In the genomic region with DNA sequence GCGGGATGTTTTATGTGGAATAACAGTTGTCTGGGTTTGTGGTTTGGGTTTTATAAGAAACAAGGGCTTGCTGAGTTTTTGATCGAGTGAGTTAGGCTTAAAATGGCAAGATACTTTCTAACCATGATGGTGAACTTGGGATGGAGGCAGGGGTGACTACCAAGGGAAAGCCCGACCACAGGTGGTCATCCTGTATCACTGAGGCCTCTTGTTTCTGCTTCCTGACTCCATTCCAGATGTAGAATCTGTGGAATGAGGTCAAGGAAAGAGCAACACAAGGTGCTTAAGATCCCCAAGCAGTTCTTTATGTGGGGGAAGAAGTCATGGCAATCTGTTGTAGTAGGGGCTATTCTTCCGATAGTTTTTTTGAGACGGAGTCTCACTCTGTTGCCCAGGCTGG, we compare ENCODE assay signal across 26 cellular contexts.
"Had no signal": no experiment of that assay in that cellular context is flagged by ENCODE, and none has a peak within 500 bp of the region (broad histone marks: within the 10 kb centered on the region; RNA-seq: fewer than 3 reads in every experiment).

No MANE protein-coding gene starts in this region.

- H3K27ac Mint-ChIP-seq: activated CD4-positive, alpha-beta memory T cell treated with anti-CD3 and anti-CD28 coated beads, Interleukin-2, amount 10 ng/mL, durations not matched to agents 7 days and 5 days; activated CD4-positive, alpha-beta T cell treated with anti-CD3 and anti-CD28 coated beads, Interleukin-2, amount 10 ng/mL, durations not matched to agents 7 days and 5 days; activated naive CD4-positive, alpha-beta T cell treated with anti-CD3 and anti-CD28 coated beads, Interleukin-2, amount 10 ng/mL, durations not matched to agents 7 days and 5 days; activated naive CD4-positive, alpha-beta T cell treated with anti-CD3 and anti-CD28 coated beads, Interleukin-2, amount 50 U/mL, for 72 hours; activated naive CD8-positive, alpha-beta T cell treated with anti-CD3 and anti-CD28 coated beads, Interleukin-2, amount 10 ng/mL, durations not matched to agents 7 days and 5 days; activated T-cell treated with anti-CD3 and anti-CD28 coated beads, Interleukin-2, amount 50 U/mL, for 24 hours; activated T-cell treated with anti-CD3 and anti-CD28 coated beads, Interleukin-2, amount 50 U/mL, for 72 hours; effector memory CD8-positive, alpha-beta T cell; T-helper 17 cell; T-helper 2 cell treated with Interferon-gamma antibody and Interleukin-4, amounts not matched to agents 5 μg/mL and 100 μg/mL, for 36 hours had no signal

- H3K9me3 Mint-ChIP-seq: activated CD4-positive, alpha-beta memory T cell treated with anti-CD3 and anti-CD28 coated beads, Interleukin-2, amount 10 ng/mL, durations not matched to agents 7 days and 5 days; activated CD4-positive, alpha-beta T cell treated with anti-CD3 and anti-CD28 coated beads, Interleukin-2, amount 10 ng/mL, durations not matched to agents 7 days and 5 days; activated naive CD4-positive, alpha-beta T cell treated with anti-CD3 and anti-CD28 coated beads, Interleukin-2, amount 10 ng/mL, durations not matched to agents 7 days and 5 days; activated naive CD4-positive, alpha-beta T cell treated with anti-CD3 and anti-CD28 coated beads, Interleukin-2, amount 50 U/mL, for 72 hours; activated naive CD8-positive, alpha-beta T cell treated with anti-CD3 and anti-CD28 coated beads, Interleukin-2, amount 10 ng/mL, durations not matched to agents 7 days and 5 days; activated T-cell treated with anti-CD3 and anti-CD28 coated beads, Interleukin-2, amount 50 U/mL, for 24 hours; activated T-cell treated with anti-CD3 and anti-CD28 coated beads, Interleukin-2, amount 50 U/mL, for 72 hours; effector memory CD8-positive, alpha-beta T cell; T-helper 2 cell treated with Interferon-gamma antibody and Interleukin-4, amounts not matched to agents 5 μg/mL and 100 μg/mL, for 36 hours had no signal

- H3K27ac ChIP-seq: ascending aorta, body of pancreas, epithelial cell of prostate, esophagus squamous epithelium had no signal

- H3K27me3 ChIP-seq: ascending aorta, body of pancreas, esophagus squamous epithelium had no signal

- H3K4me3 Mint-ChIP-seq: activated CD4-positive, alpha-beta memory T cell treated with anti-CD3 and anti-CD28 coated beads, Interleukin-2, amount 10 ng/mL, durations not matched to agents 7 days and 5 days; activated CD4-positive, alpha-beta T cell treated with anti-CD3 and anti-CD28 coated beads, Interleukin-2, amount 10 ng/mL, durations not matched to agents 7 days and 5 days; activated naive CD4-positive, alpha-beta T cell treated with anti-CD3 and anti-CD28 coated beads, Interleukin-2, amount 10 ng/mL, durations not matched to agents 7 days and 5 days; activated naive CD8-positive, alpha-beta T cell treated with anti-CD3 and anti-CD28 coated beads, Interleukin-2, amount 10 ng/mL, durations not matched to agents 7 days and 5 days; activated T-cell treated with anti-CD3 and anti-CD28 coated beads, Interleukin-2, amount 50 U/mL, for 24 hours; activated T-cell treated with anti-CD3 and anti-CD28 coated beads, Interleukin-2, amount 50 U/mL, for 72 hours; effector memory CD8-positive, alpha-beta T cell; T-helper 17 cell; T-helper 2 cell treated with Interferon-gamma antibody and Interleukin-4, amounts not matched to agents 5 μg/mL and 100 μg/mL, for 36 hours had no signal

- DNase-seq: activated CD4-positive, alpha-beta memory T cell treated with anti-CD3 and anti-CD28 coated beads, Interleukin-2, amount 10 ng/mL, durations not matched to agents 7 days and 5 days; activated CD4-positive, alpha-beta T cell treated with anti-CD3 and anti-CD28 coated beads for 1 hour; activated CD4-positive, alpha-beta T cell treated with anti-CD3 and anti-CD28 coated beads for 4 hours; activated CD4-positive, alpha-beta T cell treated with anti-CD3 and anti-CD28 coated beads, Interleukin-2, amount 10 ng/mL, durations not matched to agents 7 days and 5 days; activated CD4-positive, alpha-beta T cell treated with anti-CD3 and anti-CD28 coated beads, Interleukin-2, amount 50 U/mL, for 4 hours; activated CD8-positive, alpha-beta memory T cell treated with anti-CD3 and anti-CD28 coated beads, Interleukin-2, amount 50 U/mL, for 48 hours; activated gamma-delta T cell; activated naive CD4-positive, alpha-beta T cell; activated naive CD4-positive, alpha-beta T cell treated with anti-CD3 and anti-CD28 coated beads, Interleukin-2, amount 10 ng/mL, durations not matched to agents 7 days and 5 days; activated naive CD8-positive, alpha-beta T cell treated with anti-CD3 and anti-CD28 coated beads, Interleukin-2, amount 10 ng/mL, durations not matched to agents 7 days and 5 days; activated T-cell treated with anti-CD3 and anti-CD28 coated beads for 4 hours; activated T-cell treated with anti-CD3 and anti-CD28 coated beads, Interleukin-2, amount 50 U/mL, for 24 hours; activated T-cell treated with anti-CD3 and anti-CD28 coated beads, Interleukin-2, amount 50 U/mL, for 72 hours; body of pancreas; caudate nucleus; cortex of kidney; dermis blood vessel endothelial cell; effector CD4-positive, alpha-beta T cell; effector memory CD8-positive, alpha-beta T cell; esophagus squamous epithelium; T-helper 1 cell; T-helper 17 cell had no signal

- H3K4me3 ChIP-seq: ascending aorta, body of pancreas, esophagus squamous epithelium had no signal

- H3K4me1 ChIP-seq: ascending aorta, body of pancreas had no signal

- H3K9me3 ChIP-seq: ascending aorta, body of pancreas, esophagus squamous epithelium had no signal

- H3K36me3 Mint-ChIP-seq: activated naive CD4-positive, alpha-beta T cell treated with anti-CD3 and anti-CD28 coated beads, Interleukin-2, amount 10 ng/mL, durations not matched to agents 7 days and 5 days; activated naive CD4-positive, alpha-beta T cell treated with anti-CD3 and anti-CD28 coated beads, Interleukin-2, amount 50 U/mL, for 72 hours; activated naive CD8-positive, alpha-beta T cell treated with anti-CD3 and anti-CD28 coated beads, Interleukin-2, amount 10 ng/mL, durations not matched to agents 7 days and 5 days had no signal

- H3K4me1 Mint-ChIP-seq: activated CD4-positive, alpha-beta memory T cell treated with anti-CD3 and anti-CD28 coated beads, Interleukin-2, amount 10 ng/mL, durations not matched to agents 7 days and 5 days; activated CD4-positive, alpha-beta T cell treated with anti-CD3 and anti-CD28 coated beads, Interleukin-2, amount 10 ng/mL, durations not matched to agents 7 days and 5 days; activated naive CD4-positive, alpha-beta T cell treated with anti-CD3 and anti-CD28 coated beads, Interleukin-2, amount 10 ng/mL, durations not matched to agents 7 days and 5 days; activated naive CD8-positive, alpha-beta T cell treated with anti-CD3 and anti-CD28 coated beads, Interleukin-2, amount 10 ng/mL, durations not matched to agents 7 days and 5 days; T-helper 17 cell had no signal

- H3K27me3 Mint-ChIP-seq: activated CD4-positive, alpha-beta T cell treated with anti-CD3 and anti-CD28 coated beads, Interleukin-2, amount 10 ng/mL, durations not matched to agents 7 days and 5 days; activated naive CD4-positive, alpha-beta T cell treated with anti-CD3 and anti-CD28 coated beads, Interleukin-2, amount 10 ng/mL, durations not matched to agents 7 days and 5 days; activated naive CD8-positive, alpha-beta T cell treated with anti-CD3 and anti-CD28 coated beads, Interleukin-2, amount 10 ng/mL, durations not matched to agents 7 days and 5 days; activated T-cell treated with anti-CD3 and anti-CD28 coated beads, Interleukin-2, amount 50 U/mL, for 24 hours had no signal
